In the genomic region with DNA sequence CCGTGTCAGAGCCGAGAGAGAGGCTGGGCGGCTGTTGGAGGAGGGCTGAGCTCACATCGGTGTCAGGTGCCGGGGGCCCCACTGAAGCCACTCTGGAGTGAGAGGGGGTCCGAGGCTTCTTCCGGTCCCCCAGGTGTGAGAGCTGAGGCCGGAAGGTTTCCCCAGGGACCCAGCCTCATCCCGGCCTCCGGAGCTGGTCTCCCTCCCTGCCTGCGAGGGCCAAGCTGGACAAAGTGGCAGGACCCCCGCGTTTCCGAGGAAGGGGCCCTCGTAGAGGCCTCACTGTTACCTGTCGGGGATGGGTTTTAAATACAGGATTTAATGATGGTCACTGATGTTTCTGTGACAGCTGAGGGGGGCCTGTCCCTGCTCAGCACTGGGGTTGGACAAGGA, we compare ENCODE assay signal across 10 cellular contexts. TPM values are rescaled to one million over a fixed set of nuclear protein-coding genes. Genes with fewer than 3 reads are reported as not detected.
"Had no signal": no experiment of that assay in that cellular context is flagged by ENCODE, and none has a peak within 500 bp of the region (broad histone marks: within the 10 kb centered on the region; RNA-seq: fewer than 3 reads in every experiment).

No MANE protein-coding gene starts in this region.

- DNase-seq: H7, HFFc6, IMR-90 had no signal

- H3K4me3 ChIP-seq: GM23338, HAP-1, K562 had no signal

- H3K4me3 Mint-ChIP-seq: GM23338, HFFc6 had no signal

- H2AFZ ChIP-seq: GM23338 had no signal

- H3K36me3 ChIP-seq: HAP-1 had no signal

- H3K27ac Mint-ChIP-seq: GM23338, HFFc6 had no signal

- H3K27ac ChIP-seq: HL-60 had no signal

- H3K9me3 Mint-ChIP-seq: HFFc6 had no signal

- H3K9me3 ChIP-seq: HAP-1 had no signal

- H3K4me1 ChIP-seq: HAP-1 had no signal

- ATAC-seq: GM23338, HCT116, K562 had no signal

- H3K4me2 ChIP-seq: GM23338 had no signal

- H3K4me1 Mint-ChIP-seq: GM23338 had no signal

RNA-seq across cellular contexts. Expression of a gene that starts 6.6 kb away (rescaled TPM):
- total RNA-seq: HT-29 had no signal

RNA-seq across cellular contexts. Expression of a gene that starts 43.4 kb away (rescaled TPM):
- total RNA-seq: H4, H7, IMR-90 had no signal

RNA-seq across cellular contexts. Expression of a gene that starts 52.4 kb away (rescaled TPM):
- total RNA-seq: GM23338, H4, HT-29, IMR-90 had no signal
